23 cellular contexts compared by ENCODE assay signal in the genomic region with DNA sequence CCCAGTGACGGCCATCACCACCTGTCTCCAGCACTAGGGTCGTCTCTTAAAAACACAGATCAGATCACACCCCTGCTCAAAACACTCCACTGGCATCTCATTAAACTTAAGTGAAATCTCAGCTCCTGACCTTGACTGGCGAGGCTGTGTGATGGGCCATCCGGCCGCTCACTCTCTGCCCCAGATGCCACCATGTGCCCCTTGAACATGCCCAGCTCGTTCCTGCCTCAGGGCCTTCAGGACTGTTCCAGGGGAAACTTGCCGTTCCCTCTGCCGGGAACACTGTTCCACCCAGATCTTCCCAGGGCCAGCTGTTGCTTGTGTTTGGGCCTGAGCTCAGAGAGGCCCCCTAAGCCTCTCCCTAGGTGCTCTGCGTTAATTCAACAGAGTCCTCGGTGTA.
"Had no signal": no experiment of that assay in that cellular context is flagged by ENCODE, and none has a peak within 500 bp of the region (broad histone marks: within the 10 kb centered on the region; RNA-seq: fewer than 3 reads in every experiment).

No MANE protein-coding gene starts in this region.

- H3K36me3 Mint-ChIP-seq: activated CD4-positive, alpha-beta memory T cell treated with anti-CD3 and anti-CD28 coated beads for 36 hours; activated CD8-positive, alpha-beta memory T cell treated with anti-CD3 and anti-CD28 coated beads, Interleukin-2, amount 10 ng/mL, durations not matched to agents 7 days and 5 days; activated naive CD4-positive, alpha-beta T cell treated with anti-CD3 and anti-CD28 coated beads, Interleukin-2, amount 10 ng/mL, durations not matched to agents 7 days and 5 days; activated naive CD4-positive, alpha-beta T cell treated with anti-CD3 and anti-CD28 coated beads, Interleukin-2, amount 50 U/mL, for 72 hours; activated naive CD8-positive, alpha-beta T cell treated with anti-CD3 and anti-CD28 coated beads, Interleukin-2, amount 10 ng/mL, durations not matched to agents 7 days and 5 days had no signal

- H3K36me3 ChIP-seq: colonic mucosa had no signal

- H3K9me3 ChIP-seq: body of pancreas, colonic mucosa, esophagus squamous epithelium, heart left ventricle had no signal

- H3K27me3 Mint-ChIP-seq: activated CD4-positive, alpha-beta memory T cell treated with anti-CD3 and anti-CD28 coated beads for 36 hours; activated CD4-positive, alpha-beta T cell treated with anti-CD3 and anti-CD28 coated beads for 36 hours; activated CD4-positive, alpha-beta T cell treated with anti-CD3 and anti-CD28 coated beads, Interleukin-2, amount 10 ng/mL, durations not matched to agents 24 days and 14 days; activated CD8-positive, alpha-beta memory T cell treated with anti-CD3 and anti-CD28 coated beads, Interleukin-2, amount 10 ng/mL, durations not matched to agents 7 days and 5 days; activated naive CD4-positive, alpha-beta T cell treated with anti-CD3 and anti-CD28 coated beads, Interleukin-2, amount 10 ng/mL, durations not matched to agents 7 days and 5 days; activated naive CD8-positive, alpha-beta T cell treated with anti-CD3 and anti-CD28 coated beads, Interleukin-2, amount 10 ng/mL, durations not matched to agents 7 days and 5 days had no signal

- H3K27ac ChIP-seq: body of pancreas, colonic mucosa, epithelial cell of prostate, esophagus squamous epithelium, heart left ventricle had no signal

- H3K4me3 ChIP-seq: body of pancreas, colonic mucosa, esophagus squamous epithelium, heart left ventricle had no signal

- H3K4me1 Mint-ChIP-seq: activated CD4-positive, alpha-beta T cell treated with anti-CD3 and anti-CD28 coated beads for 36 hours; activated CD4-positive, alpha-beta T cell treated with anti-CD3 and anti-CD28 coated beads, Interleukin-2, amount 10 ng/mL, durations not matched to agents 24 days and 14 days; activated CD8-positive, alpha-beta memory T cell treated with anti-CD3 and anti-CD28 coated beads, Interleukin-2, amount 10 ng/mL, durations not matched to agents 7 days and 5 days; activated naive CD4-positive, alpha-beta T cell treated with anti-CD3 and anti-CD28 coated beads, Interleukin-2, amount 10 ng/mL, durations not matched to agents 7 days and 5 days; activated naive CD8-positive, alpha-beta T cell treated with anti-CD3 and anti-CD28 coated beads, Interleukin-2, amount 10 ng/mL, durations not matched to agents 7 days and 5 days had no signal

- H3K27ac Mint-ChIP-seq: activated CD4-positive, alpha-beta memory T cell treated with anti-CD3 and anti-CD28 coated beads for 36 hours; activated CD4-positive, alpha-beta T cell treated with anti-CD3 and anti-CD28 coated beads for 36 hours; activated CD4-positive, alpha-beta T cell treated with anti-CD3 and anti-CD28 coated beads, Interleukin-2, amount 10 ng/mL, durations not matched to agents 24 days and 14 days; activated CD8-positive, alpha-beta memory T cell treated with anti-CD3 and anti-CD28 coated beads, Interleukin-2, amount 10 ng/mL, durations not matched to agents 7 days and 5 days; activated CD8-positive, alpha-beta T cell treated with anti-CD3 and anti-CD28 coated beads, Interleukin-2, amount 10 ng/mL, durations not matched to agents 7 days and 5 days; activated naive CD4-positive, alpha-beta T cell treated with anti-CD3 and anti-CD28 coated beads, Interleukin-2, amount 10 ng/mL, durations not matched to agents 7 days and 5 days; activated naive CD4-positive, alpha-beta T cell treated with anti-CD3 and anti-CD28 coated beads, Interleukin-2, amount 50 U/mL, for 72 hours; activated naive CD8-positive, alpha-beta T cell treated with anti-CD3 and anti-CD28 coated beads, Interleukin-2, amount 10 ng/mL, durations not matched to agents 7 days and 5 days had no signal

- DNase-seq: activated CD4-positive, alpha-beta memory T cell treated with anti-CD3 and anti-CD28 coated beads for 36 hours; activated CD4-positive, alpha-beta T cell treated with anti-CD3 and anti-CD28 coated beads for 36 hours; activated CD4-positive, alpha-beta T cell treated with anti-CD3 and anti-CD28 coated beads, Interleukin-2, amount 10 ng/mL, durations not matched to agents 24 days and 14 days; activated CD4-positive, CD25-positive, alpha-beta regulatory T cell; activated CD4-positive, CD25-positive, alpha-beta regulatory T cell treated with anti-CD3 and anti-CD28 coated beads, Interleukin-2, amount 50 U/mL, for 72 hours; activated CD8-positive, alpha-beta memory T cell treated with anti-CD3 and anti-CD28 coated beads, Interleukin-2, amount 10 ng/mL, durations not matched to agents 7 days and 5 days; activated CD8-positive, alpha-beta memory T cell treated with anti-CD3 and anti-CD28 coated beads, Interleukin-2, amount 50 U/mL, for 4 hours; activated CD8-positive, alpha-beta T cell treated with anti-CD3 and anti-CD28 coated beads, Interleukin-2, amount 10 ng/mL, durations not matched to agents 7 days and 5 days; activated gamma-delta T cell; activated naive CD4-positive, alpha-beta T cell; activated naive CD4-positive, alpha-beta T cell treated with anti-CD3 and anti-CD28 coated beads, Interleukin-2, amount 10 ng/mL, durations not matched to agents 7 days and 5 days; activated naive CD8-positive, alpha-beta T cell treated with anti-CD3 and anti-CD28 coated beads, Interleukin-2, amount 10 ng/mL, durations not matched to agents 7 days and 5 days; activated T-cell treated with anti-CD3 and anti-CD28 coated beads, Interleukin-2, amount 50 U/mL, for 1 hour; activated T-cell treated with anti-CD3 and anti-CD28 coated beads, Interleukin-2, amount 50 U/mL, for 48 hours; caudate nucleus; colonic mucosa; effector CD8-positive, alpha-beta T cell; esophagus squamous epithelium; T-helper 2 cell had no signal

- H3K4me3 Mint-ChIP-seq: activated CD4-positive, alpha-beta memory T cell treated with anti-CD3 and anti-CD28 coated beads for 36 hours; activated CD4-positive, alpha-beta T cell treated with anti-CD3 and anti-CD28 coated beads for 36 hours; activated CD4-positive, alpha-beta T cell treated with anti-CD3 and anti-CD28 coated beads, Interleukin-2, amount 10 ng/mL, durations not matched to agents 24 days and 14 days; activated CD8-positive, alpha-beta memory T cell treated with anti-CD3 and anti-CD28 coated beads, Interleukin-2, amount 10 ng/mL, durations not matched to agents 7 days and 5 days; activated CD8-positive, alpha-beta T cell treated with anti-CD3 and anti-CD28 coated beads, Interleukin-2, amount 10 ng/mL, durations not matched to agents 7 days and 5 days; activated naive CD4-positive, alpha-beta T cell treated with anti-CD3 and anti-CD28 coated beads, Interleukin-2, amount 10 ng/mL, durations not matched to agents 7 days and 5 days; activated naive CD8-positive, alpha-beta T cell treated with anti-CD3 and anti-CD28 coated beads, Interleukin-2, amount 10 ng/mL, durations not matched to agents 7 days and 5 days had no signal

- ATAC-seq: activated CD4-positive, alpha-beta T cell treated with anti-CD3 and anti-CD28 coated beads for 36 hours; activated CD8-positive, alpha-beta memory T cell treated with anti-CD3 and anti-CD28 coated beads, Interleukin-2, amount 10 ng/mL, durations not matched to agents 7 days and 5 days; activated CD8-positive, alpha-beta T cell treated with anti-CD3 and anti-CD28 coated beads, Interleukin-2, amount 10 ng/mL, durations not matched to agents 7 days and 5 days; activated naive CD4-positive, alpha-beta T cell treated with anti-CD3 and anti-CD28 coated beads, Interleukin-2, amount 50 U/mL, for 72 hours; body of pancreas had no signal

- H3K27me3 ChIP-seq: body of pancreas, colonic mucosa, esophagus squamous epithelium, heart left ventricle had no signal

- H3K4me1 ChIP-seq: colonic mucosa had no signal
